Comparison of ENCODE assay signal across 12 cellular contexts in genomic region chr10:132493756-132494290, GRCh38.
"Had no signal": no experiment of that assay in that cellular context is flagged by ENCODE, and none has a peak within 500 bp of the region (broad histone marks: within the 10 kb centered on the region; RNA-seq: fewer than 3 reads in every experiment).

No MANE protein-coding gene starts in this region.

- H3K9me3 Mint-ChIP-seq: activated T-cell treated with anti-CD3 and anti-CD28 coated beads, Interleukin-2, amount 50 U/mL, for 4 hours; effector memory CD8-positive, alpha-beta T cell; nephron progenitor cell; T-helper 1 cell treated with Interleukin-12 subunit alpha and Interleukin-12 subunit beta and Interleukin-4 antibody, amounts not matched to agents 30 μg/mL and 1 μg/mL, for 36 hours had no signal

- H3K27me3 ChIP-seq: cardiac muscle cell, hepatocyte, ovary, thyroid gland had no signal

- H3K36me3 ChIP-seq: cardiac muscle cell, ovary, thyroid gland had no signal

- H3K27ac ChIP-seq: cardiac muscle cell, hepatocyte, skin epidermis, thyroid gland had no signal

- H3K4me3 Mint-ChIP-seq: activated T-cell treated with anti-CD3 and anti-CD28 coated beads, Interleukin-2, amount 50 U/mL, for 4 hours; effector memory CD8-positive, alpha-beta T cell; nephron progenitor cell; T-helper 1 cell treated with Interleukin-12 subunit alpha and Interleukin-12 subunit beta and Interleukin-4 antibody, amounts not matched to agents 30 μg/mL and 1 μg/mL, for 36 hours had no signal

- H3K4me1 ChIP-seq: thyroid gland had no signal

- DNase-seq: activated CD4-positive, alpha-beta T cell treated with anti-CD3 and anti-CD28 coated beads, Interleukin-2, amount 50 U/mL, for 4 hours; activated naive CD4-positive, alpha-beta T cell; activated T-cell treated with anti-CD3 and anti-CD28 coated beads, Interleukin-2, amount 50 U/mL, for 4 hours; effector memory CD8-positive, alpha-beta T cell; nephron progenitor cell; SHP77 treated with DMSO at 0.1 percent for 48 hours; thyroid gland had no signal

- H3K4me3 ChIP-seq: cardiac muscle cell, hepatocyte, ovary, skin epidermis, thyroid gland had no signal

- H3K9me3 ChIP-seq: ovary, thyroid gland had no signal

- H3K27ac Mint-ChIP-seq: effector memory CD8-positive, alpha-beta T cell; nephron progenitor cell; T-helper 1 cell treated with Interleukin-12 subunit alpha and Interleukin-12 subunit beta and Interleukin-4 antibody, amounts not matched to agents 30 μg/mL and 1 μg/mL, for 36 hours had no signal

- ATAC-seq: activated T-cell treated with anti-CD3 and anti-CD28 coated beads, Interleukin-2, amount 50 U/mL, for 4 hours; effector memory CD8-positive, alpha-beta T cell had no signal
